21 cellular contexts compared by ENCODE assay signal in the genomic region with DNA sequence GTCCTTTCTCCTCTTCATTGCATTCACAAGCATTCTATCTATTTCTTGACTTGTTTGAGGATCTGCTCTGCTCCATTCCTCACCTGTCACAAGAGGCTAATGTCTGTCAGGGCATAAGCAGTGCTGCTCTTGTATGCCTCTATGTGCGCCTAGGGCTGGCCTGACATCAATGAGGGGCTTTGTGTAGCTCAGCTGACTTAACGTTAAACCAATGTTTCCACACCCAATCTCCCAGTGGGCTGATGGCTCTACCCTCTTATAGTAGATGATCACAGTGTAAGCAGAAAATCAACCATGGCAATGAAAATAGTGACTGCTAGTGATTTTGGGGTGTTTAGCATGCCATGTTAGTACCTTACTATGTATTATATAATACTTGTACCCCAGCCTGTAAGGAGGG.
"Had no signal": no experiment of that assay in that cellular context is flagged by ENCODE, and none has a peak within 500 bp of the region (broad histone marks: within the 10 kb centered on the region; RNA-seq: fewer than 3 reads in every experiment).

No MANE protein-coding gene starts in this region.

- H3K27ac ChIP-seq: foreskin keratinocyte, heart left ventricle, neutrophil, parathyroid adenoma, sigmoid colon, transverse colon, VCaP had no signal

- H3K9me3 Mint-ChIP-seq: activated naive CD4-positive, alpha-beta T cell treated with anti-CD3 and anti-CD28 coated beads, Interleukin-2, amount 50 U/mL, for 72 hours; stimulated activated naive B cell treated with anti-CD40 and anti-IgM and Interleukin-4, amounts not matched to agents 10 μg/mL and 1 μg/mL and 100 μg/mL, for 72 hours had no signal

- H3K27ac Mint-ChIP-seq: activated naive CD4-positive, alpha-beta T cell treated with anti-CD3 and anti-CD28 coated beads, Interleukin-2, amount 50 U/mL, for 72 hours; effector memory CD8-positive, alpha-beta T cell; naive thymus-derived CD8-positive, alpha-beta T cell; stimulated activated naive B cell treated with anti-CD40 and anti-IgM and Interleukin-4, amounts not matched to agents 10 μg/mL and 1 μg/mL and 100 μg/mL, for 72 hours; T-helper 17 cell had no signal

- H3K36me3 Mint-ChIP-seq: activated naive CD4-positive, alpha-beta T cell treated with anti-CD3 and anti-CD28 coated beads, Interleukin-2, amount 50 U/mL, for 72 hours; naive thymus-derived CD8-positive, alpha-beta T cell; stimulated activated naive B cell treated with anti-CD40 and anti-IgM and Interleukin-4, amounts not matched to agents 10 μg/mL and 1 μg/mL and 100 μg/mL, for 72 hours had no signal

- DNase-seq: activated CD4-positive, CD25-positive, alpha-beta regulatory T cell treated with anti-CD3 and anti-CD28 coated beads, Interleukin-2, amount 50 U/mL, for 72 hours; activated CD8-positive, alpha-beta memory T cell treated with anti-CD3 and anti-CD28 coated beads for 24 hours; activated CD8-positive, alpha-beta memory T cell treated with anti-CD3 and anti-CD28 coated beads, Interleukin-2, amount 50 U/mL, for 48 hours; activated effector memory CD4-positive, alpha-beta T cell treated with Interleukin-2 at 50 U/mL for 16 hours; activated T-cell treated with anti-CD3 and anti-CD28 coated beads, Interleukin-2, amount 50 U/mL, for 48 hours; adrenal gland; dermis blood vessel endothelial cell; effector memory CD8-positive, alpha-beta T cell; heart left ventricle; left ventricle myocardium superior; naive thymus-derived CD8-positive, alpha-beta T cell; sigmoid colon; stimulated activated CD4-positive, alpha-beta T cell treated with anti-CD3 and anti-CD28 coated beads, Interleukin-4, amount 100 ng/mL, for 24 hours; stimulated activated naive B cell treated with anti-CD40 and anti-IgM and Interleukin-4, amounts not matched to agents 10 μg/mL and 1 μg/mL and 100 μg/mL, for 72 hours; T-helper 17 cell; transverse colon had no signal

- H3K4me1 Mint-ChIP-seq: stimulated activated naive B cell treated with anti-CD40 and anti-IgM and Interleukin-4, amounts not matched to agents 10 μg/mL and 1 μg/mL and 100 μg/mL, for 72 hours; T-helper 17 cell had no signal

- H3K27me3 Mint-ChIP-seq: effector memory CD8-positive, alpha-beta T cell; stimulated activated naive B cell treated with anti-CD40 and anti-IgM and Interleukin-4, amounts not matched to agents 10 μg/mL and 1 μg/mL and 100 μg/mL, for 72 hours; T-helper 17 cell had no signal

- H3K4me3 Mint-ChIP-seq: effector memory CD8-positive, alpha-beta T cell; naive thymus-derived CD8-positive, alpha-beta T cell; stimulated activated naive B cell treated with anti-CD40 and anti-IgM and Interleukin-4, amounts not matched to agents 10 μg/mL and 1 μg/mL and 100 μg/mL, for 72 hours; T-helper 17 cell had no signal

- ATAC-seq: activated naive CD4-positive, alpha-beta T cell treated with anti-CD3 and anti-CD28 coated beads, Interleukin-2, amount 50 U/mL, for 72 hours; effector memory CD8-positive, alpha-beta T cell; foreskin keratinocyte; heart left ventricle; left ventricle myocardium superior; naive thymus-derived CD8-positive, alpha-beta T cell; stimulated activated naive B cell treated with anti-CD40 and anti-IgM and Interleukin-4, amounts not matched to agents 10 μg/mL and 1 μg/mL and 100 μg/mL, for 72 hours; T-helper 17 cell had no signal
